ENCODE assay signal across 9 cellular contexts in genomic region chr10:5413012-5413938, GRCh38. TPM values are rescaled to one million over a fixed set of nuclear protein-coding genes. Genes with fewer than 3 reads are reported as not detected.
DNase-seq lines count a peak whose midpoint lies in the region; ATAC-seq and TF ChIP-seq lines count a peak whose summit lies in the region.
"Had no signal": no experiment of that assay in that cellular context is flagged by ENCODE, and none has a peak within 500 bp of the region (broad histone marks: within the 10 kb centered on the region; RNA-seq: fewer than 3 reads in every experiment).

No MANE protein-coding gene starts in this region.

- intact Hi-C loops in MCF 10A (cut with micrococcal nuclease): no loop called here
- intact Hi-C loops in activated T-helper 2 cell treated with anti-CD3 and anti-CD28 coated beads, Interferon-gamma antibody, Interleukin-2, Interleukin-4, amounts not matched to agents 10 μg/mL and 5 μg/mL and 100 μg/mL, durations not matched to agents 14 hours and 24 hours and 36 hours (cut with micrococcal nuclease): no loop called here

- H3K36me3 ChIP-seq in kidney epithelial cell (ENCODE audit: control insufficient read depth, insufficient read depth, low read length) (no peaks in the 10 kb centered on the region), thoracic aorta (no peaks in the 10 kb centered on the region)

- TF ChIP-seq CTCF in MCF 10A (IDR thresholded peaks at IDR 0.05; ENCODE audit: unreplicated experiment) (no peak), kidney epithelial cell (IDR thresholded peaks at IDR 0.05; ENCODE audit: insufficient read depth, low read length, poor library complexity, severe bottlenecking) (no peak), thoracic aorta (IDR thresholded peaks at IDR 0.05) (no peak)

- H3K4me3 Mint-ChIP-seq in MCF 10A (ENCODE audit: unreplicated experiment): no peak overlapping the region
- H3K4me3 Mint-ChIP-seq in activated T-helper 2 cell treated with anti-CD3 and anti-CD28 coated beads, Interferon-gamma antibody, Interleukin-2, Interleukin-4, amounts not matched to agents 10 μg/mL and 5 μg/mL and 100 μg/mL, durations not matched to agents 14 hours and 24 hours and 36 hours (ENCODE audit: low read depth): no peak overlapping the region

- CTCF ChIA-PET in MCF 10A (lab: Yijun Ruan, JAX): interaction anchor here (0.6 to 1.5 kb wide), 6 partner anchors 10 to 566 kb away, joined by 3 to 9 read pairs (median 3); no protein-coding TSS in a partner anchor

- H3K27me3 Mint-ChIP-seq in MCF 10A (ENCODE audit: insufficient read depth, unreplicated experiment): no peaks in the 10 kb centered on the region
- peaks cover 17% of the 10 kb centered on the region for H3K27me3 Mint-ChIP-seq in activated T-helper 2 cell treated with anti-CD3 and anti-CD28 coated beads, Interferon-gamma antibody, Interleukin-2, Interleukin-4, amounts not matched to agents 10 μg/mL and 5 μg/mL and 100 μg/mL, durations not matched to agents 14 hours and 24 hours and 36 hours (ENCODE audit: low read depth)

- in situ Hi-C loops in KBM-7 (cut with MboI; ENCODE audit: low pct_unique_long_range_greater_than_20kb, low sequenced_read_pairs): no loop called here

- H3K4me3 ChIP-seq in kidney epithelial cell (ENCODE audit: low read depth, low read length): peak overlapping the region; percentile 80
- peak overlapping the region; percentile 76 for H3K4me3 ChIP-seq in thoracic aorta

- no peaks in the 10 kb centered on the region for H3K36me3 Mint-ChIP-seq in MCF 10A (ENCODE audit: insufficient read depth, unreplicated experiment)
- H3K36me3 Mint-ChIP-seq in activated T-helper 2 cell treated with anti-CD3 and anti-CD28 coated beads, Interferon-gamma antibody, Interleukin-2, Interleukin-4, amounts not matched to agents 10 μg/mL and 5 μg/mL and 100 μg/mL, durations not matched to agents 14 hours and 24 hours and 36 hours (ENCODE audit: low read depth): peaks cover 20% of the 10 kb centered on the region

- DNase-seq in NCI-H1436 (lab: John Stamatoyannopoulos, UW) (peak; percentile 6), NCI-H1436 treated with DMSO at 0.1 percent for 48 hours (lab: John Stamatoyannopoulos, UW) (no peak), KBM-7 (peak; percentile 51), MCF 10A (ENCODE audit: unreplicated experiment) (peak; percentile 71), kidney epithelial cell (ENCODE audit: low read depth) (peak; percentile 31), thoracic aorta (ENCODE audit: low spot score) (no peak)
- DNase-seq in effector CD4-positive, alpha-beta T cell: no peak
- no peak for DNase-seq in activated T-helper 2 cell treated with anti-CD3 and anti-CD28 coated beads, Interferon-gamma antibody, Interleukin-2, Interleukin-4, amounts not matched to agents 10 μg/mL and 5 μg/mL and 100 μg/mL, durations not matched to agents 14 hours and 24 hours and 36 hours (ENCODE audit: low spot score)

- no peaks in the 10 kb centered on the region for H3K4me1 Mint-ChIP-seq in MCF 10A (ENCODE audit: insufficient read depth, unreplicated experiment)
- peaks cover 12% of the 10 kb centered on the region for H3K4me1 Mint-ChIP-seq in activated T-helper 2 cell treated with anti-CD3 and anti-CD28 coated beads, Interferon-gamma antibody, Interleukin-2, Interleukin-4, amounts not matched to agents 10 μg/mL and 5 μg/mL and 100 μg/mL, durations not matched to agents 14 hours and 24 hours and 36 hours (ENCODE audit: low read depth)

- ATAC-seq in thoracic aorta (ENCODE audit: insufficient number of reproducible peaks, low FRiP score, low read depth): no peak

- H3K9me3 Mint-ChIP-seq in MCF 10A (ENCODE audit: unreplicated experiment): peaks cover 3% of the 10 kb centered on the region
- H3K9me3 Mint-ChIP-seq in activated T-helper 2 cell treated with anti-CD3 and anti-CD28 coated beads, Interferon-gamma antibody, Interleukin-2, Interleukin-4, amounts not matched to agents 10 μg/mL and 5 μg/mL and 100 μg/mL, durations not matched to agents 14 hours and 24 hours and 36 hours: peaks cover 10% of the 10 kb centered on the region

- POLR2A ChIA-PET in MCF 10A (lab: Yijun Ruan, JAX): interaction anchor here (0.6 to 6.2 kb wide), 9 partner anchors 8 to 1438 kb away, joined by 3 to 54 read pairs (median 4); partner anchors contain the start of gene GDI2

- H3K4me1 ChIP-seq in thoracic aorta (ENCODE audit: control insufficient read depth in 1 of 2, low read depth in 2 of 2): peaks cover 18 to 35% of the 10 kb centered on the region in 2 donors

- H3K27ac Mint-ChIP-seq in MCF 10A (ENCODE audit: low read depth, unreplicated experiment): no peak overlapping the region
- H3K27ac Mint-ChIP-seq in activated T-helper 2 cell treated with anti-CD3 and anti-CD28 coated beads, Interferon-gamma antibody, Interleukin-2, Interleukin-4, amounts not matched to agents 10 μg/mL and 5 μg/mL and 100 μg/mL, durations not matched to agents 14 hours and 24 hours and 36 hours: no peak overlapping the region
- H3K27ac Mint-ChIP-seq: activated naive CD4-positive, alpha-beta T cell treated with anti-CD3 and anti-CD28 coated beads, Interleukin-2, amount 50 U/mL, for 24 hours had no signal

- no peaks in the 10 kb centered on the region for H3K9me3 ChIP-seq in thoracic aorta

- H3K27me3 ChIP-seq in kidney epithelial cell (ENCODE audit: control insufficient read depth, insufficient read depth, low read length) (no peaks in the 10 kb centered on the region), thoracic aorta (replicated peaks; ENCODE audit: insufficient read depth) (no peaks in the 10 kb centered on the region)

- peak overlapping the region; percentile 82 to 87 for H3K27ac ChIP-seq in thoracic aorta

- BruUV-seq in MCF 10A (replicated peaks; lab: Mats Ljungman, UMichigan): TSS peak; percentile 44

RNA-seq across cellular contexts. Expression of gene NET1, which starts 0.9 kb away (rescaled TPM):
- 32.3 and 40.3 TPM in 2 replicates for total RNA-seq in MCF 10A (2022)
- 113 and 146 TPM in 2 replicates for total RNA-seq in kidney epithelial cell
- 100 to 1,000 TPM; 117 to 232 TPM for total RNA-seq in thoracic aorta
- 41.3 and 43.3 TPM in 2 replicates for total RNA-seq in activated T-helper 2 cell treated with anti-CD3 and anti-CD28 coated beads, Interferon-gamma antibody, Interleukin-2, Interleukin-4, amounts not matched to agents 10 μg/mL and 5 μg/mL and 100 μg/mL, durations not matched to agents 14 hours and 24 hours and 36 hours

RNA-seq across cellular contexts. Expression of gene TUBAL3, which starts 8.6 kb away (rescaled TPM):
- total RNA-seq in MCF 10A (2022) (0.22 and 0.44 TPM in 2 replicates), kidney epithelial cell (0.34 and 0.46 TPM in 2 replicates), thoracic aorta (not detected)
- not detected in 2 replicates for total RNA-seq in activated T-helper 2 cell treated with anti-CD3 and anti-CD28 coated beads, Interferon-gamma antibody, Interleukin-2, Interleukin-4, amounts not matched to agents 10 μg/mL and 5 μg/mL and 100 μg/mL, durations not matched to agents 14 hours and 24 hours and 36 hours

RNA-seq across cellular contexts. Expression of gene UCN3, which starts 48.5 kb away (rescaled TPM):
- total RNA-seq in MCF 10A (2022) (not detected in 2 replicates), kidney epithelial cell (not detected in 2 replicates), thoracic aorta (not detected)
- not detected in 2 replicates for total RNA-seq in activated T-helper 2 cell treated with anti-CD3 and anti-CD28 coated beads, Interferon-gamma antibody, Interleukin-2, Interleukin-4, amounts not matched to agents 10 μg/mL and 5 μg/mL and 100 μg/mL, durations not matched to agents 14 hours and 24 hours and 36 hours

Comparison
In these comparisons a context has a peak if more than half of its experiments do, and no peak if none do; other contexts are left out.
1. DNase-seq: peak in NCI-H1436 (single experiment), KBM-7 (single experiment), MCF 10A (single experiment) and kidney epithelial cell (single experiment); none in NCI-H1436 treated with DMSO at 0.1 percent for 48 hours (single experiment), thoracic aorta (single experiment), effector CD4-positive, alpha-beta T cell (single experiment) and activated T-helper 2 cell treated with anti-CD3 and anti-CD28 coated beads, Interferon-gamma antibody, Interleukin-2, Interleukin-4, amounts not matched to agents 10 μg/mL and 5 μg/mL and 100 μg/mL, durations not matched to agents 14 hours and 24 hours and 36 hours (single experiment).